In the genomic region with DNA sequence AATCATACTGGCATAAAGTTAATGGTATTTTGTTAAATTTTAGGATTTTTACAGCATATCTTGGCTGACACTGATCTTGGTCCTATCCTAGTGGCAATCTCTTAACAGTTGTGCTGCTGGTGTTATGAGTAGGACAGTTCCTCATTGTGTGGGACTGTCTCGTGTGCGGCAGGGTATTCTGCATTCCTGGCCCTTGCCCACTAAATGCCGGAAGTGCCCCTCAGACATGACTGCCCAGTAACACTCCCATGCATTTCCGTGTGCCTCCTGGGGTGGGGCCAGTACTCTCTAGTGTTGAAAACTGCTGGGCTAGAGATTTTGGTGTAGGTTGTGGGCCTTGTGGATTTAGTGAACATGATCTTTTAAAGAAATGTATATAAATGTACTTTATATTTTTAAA, we compare ENCODE assay signal across 9 cellular contexts.
DNase-seq lines count a peak whose midpoint lies in the region; ATAC-seq and TF ChIP-seq lines count a peak whose summit lies in the region.
"Had no signal": no experiment of that assay in that cellular context is flagged by ENCODE, and none has a peak within 500 bp of the region (broad histone marks: within the 10 kb centered on the region; RNA-seq: fewer than 3 reads in every experiment).

No MANE protein-coding gene starts in this region.

- H3K4me3 ChIP-seq in colonic mucosa (no peak overlapping the region), lower lobe of right lung (no peak overlapping the region), upper lobe of right lung (no peak overlapping the region)
- H3K4me3 ChIP-seq: skin epidermis had no signal

- ATAC-seq in lower lobe of right lung (peak; percentile 67 to 78), upper lobe of right lung (peak; percentile 80), GM18517 (IDR thresholded peaks at IDR 0.05; ENCODE audit: unreplicated experiment) (no peak)

- TF ChIP-seq CTCF in colonic mucosa (IDR thresholded peaks at IDR 0.05) (no peak), lower lobe of right lung (IDR thresholded peaks at IDR 0.05) (no peak), upper lobe of right lung (IDR thresholded peaks at IDR 0.05) (no peak)

- H3K9me3 ChIP-seq in colonic mucosa (no peaks in the 10 kb centered on the region), lower lobe of right lung (no peaks in the 10 kb centered on the region), upper lobe of right lung (no peaks in the 10 kb centered on the region)

- no peaks in the 10 kb centered on the region for H3K36me3 ChIP-seq in colonic mucosa
- no peaks in the 10 kb centered on the region for H3K36me3 ChIP-seq in lower lobe of right lung
- H3K36me3 ChIP-seq in upper lobe of right lung = no peaks in the 10 kb centered on the region

- no peak overlapping the region for H3K9ac ChIP-seq in colonic mucosa (ENCODE audit: low read depth in 2 of 2, low read length in 2 of 2)

- H3K27ac ChIP-seq in colonic mucosa = no peak overlapping the region
- no peak overlapping the region for H3K27ac ChIP-seq in lower lobe of right lung
- no peak overlapping the region for H3K27ac ChIP-seq in upper lobe of right lung

- H3K27me3 ChIP-seq in colonic mucosa = no peaks in the 10 kb centered on the region
- no peaks in the 10 kb centered on the region for H3K27me3 ChIP-seq in lower lobe of right lung (ENCODE audit: low read depth)
- no peaks in the 10 kb centered on the region for H3K27me3 ChIP-seq in upper lobe of right lung

- DNase-seq in MV-4-11 (lab: John Stamatoyannopoulos, UW) (peak; percentile 51), colonic mucosa (peak; percentile 37), lower lobe of right lung (peak; percentile 61), upper lobe of right lung (no peak), NCI-H1417 treated with DMSO at 0.1 percent for 48 hours (lab: John Stamatoyannopoulos, UW) (no peak), NCI-H128 (lab: John Stamatoyannopoulos, UW; ENCODE audit: unreplicated experiment) (no peak)
- DNase-seq: stimulated activated naive CD4-positive, alpha-beta T cell treated with Interleukin-2 at 50 U/mL for 16 hours had no signal

- intact Hi-C loops in colonic mucosa (cut with DNase I) = loop anchor here (2.0 to 10.0 kb wide), 3 partner anchors 144 to 400 kb away; no protein-coding TSS in a partner anchor
- intact Hi-C loops in lower lobe of right lung (cut with DNase I) = no loop called here
- intact Hi-C loops in upper lobe of right lung (cut with DNase I) = loop anchor here (5.0 kb wide), 1 partner anchor 193 kb away; no protein-coding TSS in a partner anchor

- H3K4me1 ChIP-seq in colonic mucosa (no peaks in the 10 kb centered on the region), lower lobe of right lung (peaks cover 10% of the 10 kb centered on the region), upper lobe of right lung (peaks cover 8% of the 10 kb centered on the region)

Comparison
In these comparisons a context has a peak if more than half of its experiments do, and no peak if none do; other contexts are left out.
1. DNase-seq: peak in MV-4-11 (single experiment), colonic mucosa (single experiment) and lower lobe of right lung (single experiment); none in upper lobe of right lung (single experiment), NCI-H1417 treated with DMSO at 0.1 percent for 48 hours (single experiment) and NCI-H128 (single experiment).